2 cellular contexts compared by ENCODE assay signal in the genomic region with DNA sequence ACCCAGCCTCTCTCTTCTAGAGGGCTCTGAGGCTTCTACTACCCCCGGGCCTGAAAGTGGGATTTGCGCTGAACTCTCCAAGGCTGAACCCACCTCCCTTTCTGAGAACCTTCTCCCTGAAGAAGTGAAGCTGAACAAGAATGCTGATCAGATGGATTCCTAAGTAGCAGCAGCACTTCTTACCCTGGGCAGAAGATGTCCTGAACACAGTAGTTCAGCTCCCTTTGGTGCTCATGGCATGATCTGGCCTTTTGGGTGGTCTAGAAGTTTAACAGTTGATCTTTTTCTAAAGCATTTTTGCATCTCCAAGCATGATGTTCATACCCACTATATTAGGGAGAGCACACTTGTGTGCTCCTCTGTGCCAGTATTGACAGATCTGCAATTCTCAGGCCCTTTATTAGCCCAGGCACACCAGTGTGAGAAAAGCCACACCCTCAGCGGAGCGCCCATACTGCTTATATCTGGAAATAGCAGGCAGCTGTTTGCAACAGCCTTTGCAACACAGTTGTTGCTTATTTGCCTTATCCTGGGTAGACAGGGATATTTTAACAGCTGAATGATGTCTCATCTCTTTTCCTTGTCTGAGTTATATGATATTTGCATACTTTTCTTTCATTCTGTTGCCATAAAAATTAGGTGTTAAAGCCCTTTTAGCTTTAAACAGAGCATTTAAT.
TF ChIP-seq lines count a peak whose summit lies in the region.

No MANE protein-coding gene starts in this region.

TF ChIP-seq in IMR-90, 13 proteins besides CTCF, POLR2A, EP300 and RAD21 (continued from another document):
- TF ChIP-seq RFX5 (IDR thresholded peaks at IDR 0.05; ENCODE audit: low read depth, low read length): no peak
- TF ChIP-seq, protein P1, sequence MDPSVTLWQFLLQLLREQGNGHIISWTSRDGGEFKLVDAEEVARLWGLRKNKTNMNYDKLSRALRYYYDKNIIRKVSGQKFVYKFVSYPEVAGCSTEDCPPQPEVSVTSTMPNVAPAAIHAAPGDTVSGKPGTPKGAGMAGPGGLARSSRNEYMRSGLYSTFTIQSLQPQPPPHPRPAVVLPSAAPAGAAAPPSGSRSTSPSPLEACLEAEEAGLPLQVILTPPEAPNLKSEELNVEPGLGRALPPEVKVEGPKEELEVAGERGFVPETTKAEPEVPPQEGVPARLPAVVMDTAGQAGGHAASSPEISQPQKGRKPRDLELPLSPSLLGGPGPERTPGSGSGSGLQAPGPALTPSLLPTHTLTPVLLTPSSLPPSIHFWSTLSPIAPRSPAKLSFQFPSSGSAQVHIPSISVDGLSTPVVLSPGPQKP (IDR thresholded peaks at IDR 0.05; ENCODE audit: borderline replicate concordance, low read depth, low read length): no peak
- TF ChIP-seq, protein P2, sequence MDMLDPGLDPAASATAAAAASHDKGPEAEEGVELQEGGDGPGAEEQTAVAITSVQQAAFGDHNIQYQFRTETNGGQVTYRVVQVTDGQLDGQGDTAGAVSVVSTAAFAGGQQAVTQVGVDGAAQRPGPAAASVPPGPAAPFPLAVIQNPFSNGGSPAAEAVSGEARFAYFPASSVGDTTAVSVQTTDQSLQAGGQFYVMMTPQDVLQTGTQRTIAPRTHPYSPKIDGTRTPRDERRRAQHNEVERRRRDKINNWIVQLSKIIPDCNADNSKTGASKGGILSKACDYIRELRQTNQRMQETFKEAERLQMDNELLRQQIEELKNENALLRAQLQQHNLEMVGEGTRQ (IDR thresholded peaks at IDR 0.05; ENCODE audit: low read depth, low read length): no peak
- TF ChIP-seq CEBPB (IDR thresholded peaks at IDR 0.05; ENCODE audit: low read depth, low read length): no peak
- no peak for TF ChIP-seq SMC3 (IDR thresholded peaks at IDR 0.05; ENCODE audit: low read depth, low read length)
- TF ChIP-seq MXI1 (IDR thresholded peaks at IDR 0.05; ENCODE audit: borderline replicate concordance, low read depth, low read length): no peak
- TF ChIP-seq NFE2L2 (IDR thresholded peaks at IDR 0.05; ENCODE audit: low read depth, low read length): no peak

TF ChIP-seq in SK-N-SH treated with all-trans-retinoic acid at 6 μM for 48 hours, 23 proteins besides CTCF, POLR2A, EP300 and RAD21 (continued from another document):
- TF ChIP-seq, protein P3, sequence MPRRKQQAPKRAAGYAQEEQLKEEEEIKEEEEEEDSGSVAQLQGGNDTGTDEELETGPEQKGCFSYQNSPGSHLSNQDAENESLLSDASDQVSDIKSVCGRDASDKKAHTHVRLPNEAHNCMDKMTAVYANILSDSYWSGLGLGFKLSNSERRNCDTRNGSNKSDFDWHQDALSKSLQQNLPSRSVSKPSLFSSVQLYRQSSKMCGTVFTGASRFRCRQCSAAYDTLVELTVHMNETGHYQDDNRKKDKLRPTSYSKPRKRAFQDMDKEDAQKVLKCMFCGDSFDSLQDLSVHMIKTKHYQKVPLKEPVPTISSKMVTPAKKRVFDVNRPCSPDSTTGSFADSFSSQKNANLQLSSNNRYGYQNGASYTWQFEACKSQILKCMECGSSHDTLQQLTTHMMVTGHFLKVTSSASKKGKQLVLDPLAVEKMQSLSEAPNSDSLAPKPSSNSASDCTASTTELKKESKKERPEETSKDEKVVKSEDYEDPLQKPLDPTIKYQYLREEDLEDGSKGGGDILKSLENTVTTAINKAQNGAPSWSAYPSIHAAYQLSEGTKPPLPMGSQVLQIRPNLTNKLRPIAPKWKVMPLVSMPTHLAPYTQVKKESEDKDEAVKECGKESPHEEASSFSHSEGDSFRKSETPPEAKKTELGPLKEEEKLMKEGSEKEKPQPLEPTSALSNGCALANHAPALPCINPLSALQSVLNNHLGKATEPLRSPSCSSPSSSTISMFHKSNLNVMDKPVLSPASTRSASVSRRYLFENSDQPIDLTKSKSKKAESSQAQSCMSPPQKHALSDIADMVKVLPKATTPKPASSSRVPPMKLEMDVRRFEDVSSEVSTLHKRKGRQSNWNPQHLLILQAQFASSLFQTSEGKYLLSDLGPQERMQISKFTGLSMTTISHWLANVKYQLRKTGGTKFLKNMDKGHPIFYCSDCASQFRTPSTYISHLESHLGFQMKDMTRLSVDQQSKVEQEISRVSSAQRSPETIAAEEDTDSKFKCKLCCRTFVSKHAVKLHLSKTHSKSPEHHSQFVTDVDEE (CRISPR knock-in tag; IDR thresholded peaks at IDR 0.05): no peak
- TF ChIP-seq RARB (CRISPR knock-in tag; IDR thresholded peaks at IDR 0.05) (no peak), OSR1 (CRISPR knock-in tag; IDR thresholded peaks at IDR 0.05) (no peak), ZFP30 (CRISPR knock-in tag; IDR thresholded peaks at IDR 0.05) (no peak), BACH2 (CRISPR knock-in tag; IDR thresholded peaks at IDR 0.05; ENCODE audit: borderline replicate concordance) (no peak)
